Comparison of ENCODE assay signal across 12 cellular contexts in genomic region chr5:136081192-136081591, GRCh38. TPM values are rescaled to one million over a fixed set of nuclear protein-coding genes. Genes with fewer than 3 reads are reported as not detected.
DNase-seq lines count a peak whose midpoint lies in the region; ATAC-seq, FAIRE-seq and TF ChIP-seq lines count a peak whose summit lies in the region.
"Had no signal": no experiment of that assay in that cellular context is flagged by ENCODE, and none has a peak within 500 bp of the region (broad histone marks: within the 10 kb centered on the region; RNA-seq: fewer than 3 reads in every experiment).

No MANE protein-coding gene starts in this region.

- TF ChIP-seq POLR2A in spleen (IDR thresholded peaks at IDR 0.05), result no peak

- dilution Hi-C loops in keratinocyte (cut with MboI; ENCODE audit: extremely low pct_ligation_motif_present, low sequenced_read_pairs), result no loop called here

- peaks cover 13% of the 10 kb centered on the region for H3K36me3 Mint-ChIP-seq in activated T-helper 17 cell treated with anti-CD3 and anti-CD28 coated beads, Interleukin-2, amount 50 U/mL, for 72 hours (ENCODE audit: low read depth)
- H3K36me3 Mint-ChIP-seq: activated naive CD8-positive, alpha-beta T cell treated with anti-CD3 and anti-CD28 coated beads, Interleukin-2, amount 10 ng/mL, durations not matched to agents 7 days and 5 days had no signal

- H3K4me1 Mint-ChIP-seq in activated T-helper 17 cell treated with anti-CD3 and anti-CD28 coated beads, Interleukin-2, amount 50 U/mL, for 72 hours, result peaks cover 17% of the 10 kb centered on the region

- peaks cover 48% of the 10 kb centered on the region for H3F3A ChIP-seq in GM23248 (ENCODE audit: insufficient read depth)

- H2AFZ ChIP-seq in GM23248 (peak overlapping the region; percentile 72), keratinocyte (ENCODE audit: control insufficient read depth, low read length) (peak overlapping the region; percentile 83)

- H4K20me1 ChIP-seq in GM23248 (ENCODE audit: insufficient read depth) (no peaks in the 10 kb centered on the region), keratinocyte (ENCODE audit: control insufficient read depth, extremely low read depth, insufficient read depth, low read length) (no peaks in the 10 kb centered on the region)

- H3K36me3 ChIP-seq in GM23248 (ENCODE audit: low read depth), result no peaks in the 10 kb centered on the region
- no peaks in the 10 kb centered on the region for H3K36me3 ChIP-seq in keratinocyte (ENCODE audit: control insufficient read depth in 2 of 2, extremely low read depth in 1 of 2, insufficient read depth in 2 of 2, low read length in 2 of 2)
- no peaks in the 10 kb centered on the region for H3K36me3 ChIP-seq in spleen

- H3K4me3 ChIP-seq in GM23248, result peak overlapping the region; percentile 70
- peak overlapping the region in 2 of 3 experiments; percentile 77 to 91 for H3K4me3 ChIP-seq in keratinocyte (ENCODE audit: control insufficient read depth in 2 of 3, extremely low read depth in 1 of 3, insufficient read depth in 2 of 3, low read depth in 1 of 3, low read length in 3 of 3)
- H3K4me3 ChIP-seq in spleen, result no peak overlapping the region

- H3K9me2 ChIP-seq in GM23248 (ENCODE audit: insufficient read depth), result no peaks in the 10 kb centered on the region

- H3K27me3 ChIP-seq in GM23248 (replicated peaks; ENCODE audit: insufficient read depth) (no peaks in the 10 kb centered on the region), keratinocyte (ENCODE audit: control insufficient read depth, extremely low read depth, insufficient read depth, low read length) (no peaks in the 10 kb centered on the region), spleen (replicated peaks in 1 of 7) (peaks cover 0 to 65% (median 12%) of the 10 kb centered on the region in 7 donors)

- peak; percentile 34 for FAIRE-seq in keratinocyte (lab: Jason Lieb, UNC)
- FAIRE-seq: islet of Langerhans had no signal

- H3K4me3 Mint-ChIP-seq in activated T-helper 17 cell treated with anti-CD3 and anti-CD28 coated beads, Interleukin-2, amount 50 U/mL, for 72 hours, result peak overlapping the region; percentile 78

- H3K9me1 ChIP-seq in keratinocyte (ENCODE audit: control insufficient read depth, extremely low read depth, insufficient read depth, low read length), result no peaks in the 10 kb centered on the region

- H3K27ac ChIP-seq in GM23248 (peak overlapping the region; percentile 81), keratinocyte (ENCODE audit: control insufficient read depth, insufficient read depth, low read length) (peak overlapping the region; percentile 62), spleen (peak overlapping the region in 6 of 8 donors; percentile 10 to 78 (median 65))

- WGBS in GM23248 (ENCODE audit: low coverage in 1 of 2, low lambda C conversion rate in 2 of 2, missing lambda C conversion rate in 2 of 2), 2 experiments, result 88 to 89% methylated on average over 2 of the region's 2 CpGs
- 93 to 100% (median 95%) methylated on average over 2 of the region's 2 CpGs for WGBS in spleen, 5 donors

- H3K4me1 ChIP-seq in GM23248 (ENCODE audit: insufficient read depth) (no peaks in the 10 kb centered on the region), keratinocyte (ENCODE audit: control insufficient read depth, extremely low read depth, insufficient read depth, low read length) (peaks cover 13% of the 10 kb centered on the region), spleen (peaks cover 0 to 28% (median 15%) of the 10 kb centered on the region in 6 donors)

- H3K9me3 Mint-ChIP-seq in activated T-helper 17 cell treated with anti-CD3 and anti-CD28 coated beads, Interleukin-2, amount 50 U/mL, for 72 hours, result no peaks in the 10 kb centered on the region
- H3K9me3 Mint-ChIP-seq: activated CD8-positive, alpha-beta T cell treated with anti-CD3 and anti-CD28 coated beads for 36 hours; activated naive CD8-positive, alpha-beta T cell treated with anti-CD3 and anti-CD28 coated beads, Interleukin-2, amount 10 ng/mL, durations not matched to agents 7 days and 5 days had no signal

- H3K9me3 ChIP-seq in GM23248 (ENCODE audit: low read depth) (no peaks in the 10 kb centered on the region), keratinocyte (ENCODE audit: control insufficient read depth, low read depth, low read length) (no peaks in the 10 kb centered on the region), spleen (no peaks in the 10 kb centered on the region)

- in situ Hi-C loops in GM23248 (cut with MboI), result loop anchor here (10.0 kb wide), 1 partner anchor 186 kb away; the partner anchor contains the start of gene IL9

- peaks cover 29% of the 10 kb centered on the region for H3K27me3 Mint-ChIP-seq in activated T-helper 17 cell treated with anti-CD3 and anti-CD28 coated beads, Interleukin-2, amount 50 U/mL, for 72 hours

- intact Hi-C loops in spleen (cut with DNase I; ENCODE audit: low total_unique reads), result loop anchor here (5.0 to 10.0 kb wide), 2 partner anchors 94 to 134 kb away; no protein-coding TSS in a partner anchor

- ATAC-seq in activated T-helper 17 cell treated with anti-CD3 and anti-CD28 coated beads, Interleukin-2, amount 50 U/mL, for 72 hours (replicated peaks), result no peak
- ATAC-seq in GM18498 (IDR thresholded peaks at IDR 0.05; ENCODE audit: unreplicated experiment), result no peak

- peak overlapping the region; percentile 86 for H3K9ac ChIP-seq in GM23248
- H3K9ac ChIP-seq in keratinocyte (ENCODE audit: control insufficient read depth, extremely low read depth, insufficient read depth, low read length), result peak overlapping the region; percentile 82

- DNase-seq in GM23248, result no peak
- no peak for DNase-seq in keratinocyte (ENCODE audit: low read depth, low spot score)
- DNase-seq in spleen, result no peak
- no peak for DNase-seq in NCI-H2107 treated with DMSO at 0.1 percent for 48 hours (lab: John Stamatoyannopoulos, UW; ENCODE audit: unreplicated experiment)
- DNase-seq in GDM1 (lab: John Stamatoyannopoulos, UW), result no peak
- no peak for DNase-seq in hepatic stellate cell (ENCODE audit: low spot score)
- DNase-seq: activated CD8-positive, alpha-beta T cell treated with anti-CD3 and anti-CD28 coated beads for 36 hours; NCI-H146 had no signal

- TF ChIP-seq CTCF in keratinocyte (optimal IDR thresholded peaks at IDR 0.05 in 1 of 3, IDR thresholded peaks at IDR 0.05 in 1 of 3, conservative IDR thresholded peaks at IDR 0.05 in 1 of 3; ENCODE audit: extremely low read depth in 1 of 3, insufficient read depth in 2 of 3, low read length in 3 of 3) (no peak), spleen (IDR thresholded peaks at IDR 0.05 in 8 of 11, conservative IDR thresholded peaks at IDR 0.05 in 3 of 11) (no peak)

- H3K4me2 ChIP-seq in GM23248 (ENCODE audit: unreplicated experiment) (peak overlapping the region; percentile 78), keratinocyte (ENCODE audit: control insufficient read depth, extremely low read depth, insufficient read depth, low read depth, low read length) (peak overlapping the region; percentile 98)

- H3K79me2 ChIP-seq in GM23248 (ENCODE audit: insufficient read depth) (no peaks in the 10 kb centered on the region), keratinocyte (ENCODE audit: control insufficient read depth, insufficient read depth, low read length) (no peaks in the 10 kb centered on the region)

- H3K27ac Mint-ChIP-seq in activated T-helper 17 cell treated with anti-CD3 and anti-CD28 coated beads, Interleukin-2, amount 50 U/mL, for 72 hours, result no peak overlapping the region

RNA-seq across cellular contexts. Expression of gene SMAD5, which starts 51.5 kb away (rescaled TPM):
- total RNA-seq in GM23248 (2014; rRNA removed; shearing (Covaris generic)), result 50.5 and 53.1 TPM in 2 replicates
- polyA plus RNA-seq in GM23248 (2016; fragmentation: Nextera tagmentation; extraction: Ambion mirVana), result 44.0 and 50.0 TPM in 2 replicates
- total RNA-seq in activated T-helper 17 cell treated with anti-CD3 and anti-CD28 coated beads, Interleukin-2, amount 50 U/mL, for 72 hours, result 10 to 100 TPM; 21.1 to 21.7 TPM
- 51.4 to 72.1 TPM (median 65.4 TPM) in 3 replicates for polyA plus RNA-seq in keratinocyte
- 21.0 TPM for polyA plus RNA-seq in keratinocyte (2011; ENCODE audit: low read depth)
- polyA plus RNA-seq in keratinocyte (2011; cell fraction: cytosol; rRNA removed), result 34.2 and 66.0 TPM in 2 replicates
- polyA plus RNA-seq in keratinocyte (2011; cell fraction: nucleus; rRNA removed), result 60.3 and 81.8 TPM in 2 replicates
- 24.6 and 30.3 TPM in 2 replicates for polyA plus RNA-seq in keratinocyte (2012; ENCODE audit: low replicate concordance)
- polyA minus RNA-seq in keratinocyte, result 51.0 to 171 TPM (median 117 TPM) in 3 replicates
- polyA minus RNA-seq in keratinocyte (2011; cell fraction: cytosol; rRNA and poly(A)+ RNA removed), result 58.9 TPM
- polyA minus RNA-seq in keratinocyte (2011; cell fraction: nucleus; rRNA and poly(A)+ RNA removed), result 45.5 and 106 TPM in 2 replicates
- 10 to 100 TPM; 50.1 to 70.4 (median 55.4) TPM for total RNA-seq in spleen
- polyA plus RNA-seq in spleen, result 1 to 10 TPM; 5.3 to 9.5 (median 5.8) TPM

RNA-seq across cellular contexts. Expression of gene TGFBI, which starts 52.4 kb away (rescaled TPM):
- total RNA-seq in GM23248 (2014; rRNA removed; shearing (Covaris generic)), result 7,109 and 7,351 TPM in 2 replicates
- 7,159 and 7,358 TPM in 2 replicates for polyA plus RNA-seq in GM23248 (2016; fragmentation: Nextera tagmentation; extraction: Ambion mirVana)
- under 1 TPM in 1 of 2 donors, not detected in 1; 0.78 TPM for total RNA-seq in activated T-helper 17 cell treated with anti-CD3 and anti-CD28 coated beads, Interleukin-2, amount 50 U/mL, for 72 hours
- 270 to 490 TPM (median 379 TPM) in 3 replicates for polyA plus RNA-seq in keratinocyte
- 92.0 TPM for polyA plus RNA-seq in keratinocyte (2011; ENCODE audit: low read depth)
- polyA plus RNA-seq in keratinocyte (2011; cell fraction: cytosol; rRNA removed), result 190 and 225 TPM in 2 replicates
- polyA plus RNA-seq in keratinocyte (2011; cell fraction: nucleus; rRNA removed), result 856 and 930 TPM in 2 replicates
- 178 and 370 TPM in 2 replicates for polyA plus RNA-seq in keratinocyte (2012; ENCODE audit: low replicate concordance)
- polyA minus RNA-seq in keratinocyte, result 282 to 529 TPM (median 401 TPM) in 3 replicates
- 410 TPM for polyA minus RNA-seq in keratinocyte (2011; cell fraction: cytosol; rRNA and poly(A)+ RNA removed)
- polyA minus RNA-seq in keratinocyte (2011; cell fraction: nucleus; rRNA and poly(A)+ RNA removed), result 536 and 762 TPM in 2 replicates
- 100 to 1,000 TPM; 126 to 214 (median 157) TPM for total RNA-seq in spleen
- polyA plus RNA-seq in spleen, result 10 to 100 TPM; 31.0 to 59.5 (median 56.9) TPM
- total RNA-seq: activated CD8-positive, alpha-beta T cell treated with anti-CD3 and anti-CD28 coated beads for 36 hours had no signal

Comparison
In these comparisons a context has a peak if more than half of its experiments do, and no peak if none do; other contexts are left out.
1. H3K4me3 ChIP-seq: peak in GM23248 (single experiment) and keratinocyte (2 of 3); none in spleen (0 of 8).
2. RNA of gene TGFBI, which starts 52.4 kb away (total RNA-seq): 7,109 to 7,351 TPM in GM23248 and 126 to 214 TPM in spleen; 0.78 TPM in activated T-helper 17 cell treated with anti-CD3 and anti-CD28 coated beads, Interleukin-2, amount 50 U/mL, for 72 hours; every median in the first group is over 10 times any median in the second.
3. Peak in every context shown above with its lines, with median percentiles within 50 percentile points of each other: H3K27ac ChIP-seq.